In the genomic region with DNA sequence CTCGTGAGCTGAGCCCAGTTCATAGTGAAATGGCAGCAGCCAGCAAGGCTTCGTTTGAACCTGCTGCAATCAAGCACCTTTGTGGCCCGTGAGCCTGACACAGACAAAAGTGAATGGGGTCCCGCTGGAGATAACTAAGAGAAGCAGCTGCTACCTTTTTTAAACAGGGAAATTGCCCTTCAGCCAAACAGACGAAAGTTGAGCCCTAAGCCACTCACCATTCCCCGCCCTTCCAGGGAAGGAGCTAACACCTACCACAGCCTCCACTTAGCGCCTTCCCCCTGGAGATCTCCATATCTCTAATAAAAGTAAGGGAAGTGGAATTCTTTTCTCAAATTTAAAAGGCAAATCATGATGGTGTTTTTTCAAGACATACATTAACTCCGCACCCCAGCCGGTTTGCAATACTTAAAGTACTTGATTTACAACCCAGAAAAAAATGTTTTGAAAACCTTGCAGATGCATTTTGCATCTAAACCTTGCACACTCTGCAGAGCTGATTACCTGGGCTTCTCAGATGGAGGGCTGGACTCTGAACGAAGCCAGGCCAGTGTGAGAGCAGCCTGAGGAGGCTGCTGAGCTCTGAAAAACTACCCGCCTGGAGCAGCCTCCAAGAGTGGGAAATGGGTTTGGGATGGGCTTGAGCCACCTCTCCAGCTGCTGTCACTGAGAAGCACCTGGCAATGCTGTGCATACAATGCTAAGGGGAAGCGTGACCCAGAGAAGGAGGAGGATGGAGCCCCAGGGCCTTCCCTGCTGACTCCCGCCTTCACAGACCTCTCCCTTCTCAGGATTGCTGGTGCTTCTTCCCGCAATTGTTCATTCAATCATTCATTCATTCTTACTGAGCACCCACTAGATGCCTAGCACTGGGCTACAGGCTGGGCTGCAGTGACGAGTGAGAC, we compare ENCODE assay signal across 1 cellular context.
TF ChIP-seq lines count a peak whose summit lies in the region.

No MANE protein-coding gene starts in this region.

TF ChIP-seq in HEK293, 187 proteins besides CTCF, POLR2A, EP300 and RAD21 (continued from another document):
- no peak for TF ChIP-seq ZNF280C (tag by site-specific recombination; IDR thresholded peaks at IDR 0.05)
- no peak for TF ChIP-seq ZFP69B (tag by site-specific recombination; IDR thresholded peaks at IDR 0.05)
- no peak for TF ChIP-seq ZNF140 (tag by site-specific recombination; IDR thresholded peaks at IDR 0.05)
- TF ChIP-seq, protein P1, sequence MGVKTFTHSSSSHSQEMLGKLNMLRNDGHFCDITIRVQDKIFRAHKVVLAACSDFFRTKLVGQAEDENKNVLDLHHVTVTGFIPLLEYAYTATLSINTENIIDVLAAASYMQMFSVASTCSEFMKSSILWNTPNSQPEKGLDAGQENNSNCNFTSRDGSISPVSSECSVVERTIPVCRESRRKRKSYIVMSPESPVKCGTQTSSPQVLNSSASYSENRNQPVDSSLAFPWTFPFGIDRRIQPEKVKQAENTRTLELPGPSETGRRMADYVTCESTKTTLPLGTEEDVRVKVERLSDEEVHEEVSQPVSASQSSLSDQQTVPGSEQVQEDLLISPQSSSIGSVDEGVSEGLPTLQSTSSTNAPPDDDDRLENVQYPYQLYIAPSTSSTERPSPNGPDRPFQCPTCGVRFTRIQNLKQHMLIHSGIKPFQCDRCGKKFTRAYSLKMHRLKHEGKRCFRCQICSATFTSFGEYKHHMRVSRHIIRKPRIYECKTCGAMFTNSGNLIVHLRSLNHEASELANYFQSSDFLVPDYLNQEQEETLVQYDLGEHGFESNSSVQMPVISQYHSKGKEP (tag by site-specific recombination; IDR thresholded peaks at IDR 0.05), result 0 out of 2 replicates have a peak, but pooled peaks have one; percentile 5
- peak; percentile 41; the same call in 1 of the 2 replicates for TF ChIP-seq ZNF341 (tag by site-specific recombination; IDR thresholded peaks at IDR 0.05; ENCODE audit: low read depth)
- no peak for TF ChIP-seq ZNF335 (tag by site-specific recombination; conservative IDR thresholded peaks at IDR 0.05)
- TF ChIP-seq ZNF132 (tag by site-specific recombination; IDR thresholded peaks at IDR 0.05; ENCODE audit: borderline replicate concordance), result no peak
- no peak for TF ChIP-seq SP7 (tag by site-specific recombination; IDR thresholded peaks at IDR 0.05)
- TF ChIP-seq ZBTB48 (tag by site-specific recombination; IDR thresholded peaks at IDR 0.05), result no peak
- TF ChIP-seq, protein P2, sequence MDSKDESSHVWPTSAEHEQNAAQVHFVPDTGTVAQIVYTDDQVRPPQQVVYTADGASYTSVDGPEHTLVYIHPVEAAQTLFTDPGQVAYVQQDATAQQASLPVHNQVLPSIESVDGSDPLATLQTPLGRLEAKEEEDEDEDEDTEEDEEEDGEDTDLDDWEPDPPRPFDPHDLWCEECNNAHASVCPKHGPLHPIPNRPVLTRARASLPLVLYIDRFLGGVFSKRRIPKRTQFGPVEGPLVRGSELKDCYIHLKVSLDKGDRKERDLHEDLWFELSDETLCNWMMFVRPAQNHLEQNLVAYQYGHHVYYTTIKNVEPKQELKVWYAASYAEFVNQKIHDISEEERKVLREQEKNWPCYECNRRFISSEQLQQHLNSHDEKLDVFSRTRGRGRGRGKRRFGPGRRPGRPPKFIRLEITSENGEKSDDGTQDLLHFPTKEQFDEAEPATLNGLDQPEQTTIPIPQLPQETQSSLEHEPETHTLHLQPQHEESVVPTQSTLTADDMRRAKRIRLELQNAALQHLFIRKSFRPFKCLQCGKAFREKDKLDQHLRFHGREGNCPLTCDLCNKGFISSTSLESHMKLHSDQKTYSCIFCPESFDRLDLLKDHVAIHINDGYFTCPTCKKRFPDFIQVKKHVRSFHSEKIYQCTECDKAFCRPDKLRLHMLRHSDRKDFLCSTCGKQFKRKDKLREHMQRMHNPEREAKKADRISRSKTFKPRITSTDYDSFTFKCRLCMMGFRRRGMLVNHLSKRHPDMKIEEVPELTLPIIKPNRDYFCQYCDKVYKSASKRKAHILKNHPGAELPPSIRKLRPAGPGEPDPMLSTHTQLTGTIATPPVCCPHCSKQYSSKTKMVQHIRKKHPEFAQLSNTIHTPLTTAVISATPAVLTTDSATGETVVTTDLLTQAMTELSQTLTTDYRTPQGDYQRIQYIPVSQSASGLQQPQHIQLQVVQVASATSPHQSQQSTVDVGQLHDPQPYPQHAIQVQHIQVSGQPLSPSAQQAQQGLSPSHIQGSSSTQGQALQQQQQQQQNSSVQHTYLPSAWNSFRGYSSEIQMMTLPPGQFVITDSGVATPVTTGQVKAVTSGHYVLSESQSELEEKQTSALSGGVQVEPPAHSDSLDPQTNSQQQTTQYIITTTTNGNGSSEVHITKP (tag by site-specific recombination; IDR thresholded peaks at IDR 0.05), result peak; percentile 29; the same call in 1 of the 2 replicates
- TF ChIP-seq ZNF658 (tag by site-specific recombination; IDR thresholded peaks at IDR 0.05), result no peak
- TF ChIP-seq MYNN (tag by site-specific recombination; IDR thresholded peaks at IDR 0.05; ENCODE audit: borderline replicate concordance), result no peak
- no peak for TF ChIP-seq BCL11B (tag by site-specific recombination; IDR thresholded peaks at IDR 0.05; ENCODE audit: low read depth)
- no peak for TF ChIP-seq MEIS1 (CRISPR knock-in tag; IDR thresholded peaks at IDR 0.05; ENCODE audit: borderline replicate concordance)
- TF ChIP-seq PRDM1 (tag by site-specific recombination; IDR thresholded peaks at IDR 0.05), result no peak
- TF ChIP-seq ZNF639 (tag by site-specific recombination; IDR thresholded peaks at IDR 0.05), result no peak
- TF ChIP-seq FEZF1 (tag by site-specific recombination; IDR thresholded peaks at IDR 0.05), result 0 out of 2 replicates have a peak, but pooled peaks have one; percentile 50
- peak; percentile 72 for TF ChIP-seq PRDM6 (tag by site-specific recombination; IDR thresholded peaks at IDR 0.05)
- peak; percentile 38; the same call in 1 of the 2 replicates for TF ChIP-seq ZBTB8A (tag by site-specific recombination; IDR thresholded peaks at IDR 0.05)
- TF ChIP-seq ZNF112 (tag by site-specific recombination; IDR thresholded peaks at IDR 0.05), result no peak
- no peak for TF ChIP-seq ZNF549 (tag by site-specific recombination; IDR thresholded peaks at IDR 0.05)
- TF ChIP-seq ZNF239 (tag by site-specific recombination; IDR thresholded peaks at IDR 0.05), result no peak
